Comparison of ENCODE assay signal across 8 cellular contexts in the genomic region with DNA sequence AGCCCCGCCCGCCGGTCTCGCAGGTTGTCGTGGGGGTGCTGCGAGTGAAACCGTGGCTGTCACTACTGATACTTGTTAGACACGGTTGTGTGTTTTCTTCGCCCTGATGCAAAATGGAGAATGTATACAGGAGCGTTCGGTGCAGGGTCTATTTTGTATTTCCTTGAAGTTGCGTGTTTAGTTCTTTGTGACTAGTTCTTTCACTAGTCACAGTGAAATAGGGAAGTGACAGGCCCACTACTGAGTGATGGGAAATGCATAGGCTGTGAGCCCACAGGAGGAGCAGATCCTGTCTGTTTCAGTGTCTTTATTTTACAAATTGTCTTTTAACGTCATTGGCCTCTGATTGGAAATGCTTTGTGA. TPM values are rescaled to one million over a fixed set of nuclear protein-coding genes. Genes with fewer than 3 reads are reported as not detected.
DNase-seq lines count a peak whose midpoint lies in the region; ATAC-seq and TF ChIP-seq lines count a peak whose summit lies in the region.

No MANE protein-coding gene starts in this region.

- peaks cover 10% of the 10 kb centered on the region for H3K4me1 ChIP-seq in OCI-LY7 (ENCODE audit: insufficient read depth, low read length, poor library complexity, severe bottlenecking)

- H3K36me3 ChIP-seq in OCI-LY7 (ENCODE audit: insufficient read depth, low read length), result peaks cover 10% of the 10 kb centered on the region; the same call in 1 of the 2 replicates

- peak overlapping the region; percentile 82 for H3K27ac Mint-ChIP-seq in activated CD8-positive, alpha-beta memory T cell treated with anti-CD3 and anti-CD28 coated beads, Interleukin-2, amount 10 ng/mL, durations not matched to agents 7 days and 5 days
- peak overlapping the region; percentile 84 to 99 (median 94) for H3K27ac Mint-ChIP-seq in naive B cell

- no peak for DNase-seq in activated CD8-positive, alpha-beta memory T cell treated with anti-CD3 and anti-CD28 coated beads, Interleukin-2, amount 10 ng/mL, durations not matched to agents 7 days and 5 days
- DNase-seq in activated CD8-positive, alpha-beta memory T cell treated with anti-CD3 and anti-CD28 coated beads, Interleukin-2, amount 50 U/mL, for 4 hours, result no peak
- peak; percentile 51 for DNase-seq in OCI-LY7 (ENCODE audit: low spot score)
- DNase-seq in dorsolateral prefrontal cortex, result no peak
- peak; percentile 38 for DNase-seq in naive B cell
- no peak for DNase-seq in COLO668 (lab: John Stamatoyannopoulos, UW; ENCODE audit: unreplicated experiment)
- DNase-seq in GOT3 (lab: John Stamatoyannopoulos, UW), result no peak

- intact Hi-C loops in OCI-LY7 (cut with micrococcal nuclease; ENCODE audit: unreplicated experiment), result loop anchor here (5.0 kb wide), 1 partner anchor 115 kb away; no protein-coding TSS in a partner anchor
- intact Hi-C loops in dorsolateral prefrontal cortex (cut with DNase I), result loop anchor here (5.0 to 10.0 kb wide), 3 partner anchors 115 to 267 kb away; no protein-coding TSS in a partner anchor

- no peak for ATAC-seq in activated CD8-positive, alpha-beta memory T cell treated with anti-CD3 and anti-CD28 coated beads, Interleukin-2, amount 10 ng/mL, durations not matched to agents 7 days and 5 days
- ATAC-seq in HG02870 (IDR thresholded peaks at IDR 0.05; ENCODE audit: unreplicated experiment) (peak; percentile 69), naive B cell (ENCODE audit: low read depth in 2 of 2) (peak; percentile 64 to 65)

- H3K27me3 ChIP-seq in dorsolateral prefrontal cortex, result no peaks in the 10 kb centered on the region

- H3K79me2 ChIP-seq in OCI-LY7 (ENCODE audit: insufficient read depth, low read depth, low read length), result peaks cover 41% of the 10 kb centered on the region

- no peaks in the 10 kb centered on the region for H3K9me3 ChIP-seq in OCI-LY7 (ENCODE audit: low read length)

- H2AFZ ChIP-seq in OCI-LY7 (ENCODE audit: low read length), result peak overlapping the region; percentile 73

- peak overlapping the region; percentile 78 for H3K4me3 Mint-ChIP-seq in activated CD8-positive, alpha-beta memory T cell treated with anti-CD3 and anti-CD28 coated beads, Interleukin-2, amount 10 ng/mL, durations not matched to agents 7 days and 5 days
- peak overlapping the region; percentile 85 to 97 (median 93) for H3K4me3 Mint-ChIP-seq in naive B cell

- H3K27ac ChIP-seq in OCI-LY7 (ENCODE audit: low read depth, low read length, poor library complexity, severe bottlenecking) (peak overlapping the region; percentile 64), dorsolateral prefrontal cortex (peak overlapping the region in 47 of 59 donors; percentile 59 to 96 (median 86))

- no TSS peak for BruUV-seq in OCI-LY7 (replicated peaks; lab: Mats Ljungman, UMichigan)

- POLR2A ChIA-PET in OCI-LY7 (lab: Charles Lee), result interaction anchor here (0.5 to 1.6 kb wide), 6 partner anchors 11 to 336 kb away, joined by 3 to 4 read pairs (median 3); partner anchors contain the start of gene EEF1AKMT2

- H3K9me2 ChIP-seq in OCI-LY7 (ENCODE audit: insufficient read depth, low read length), result no peaks in the 10 kb centered on the region

- H3K36me3 Mint-ChIP-seq in activated CD8-positive, alpha-beta memory T cell treated with anti-CD3 and anti-CD28 coated beads, Interleukin-2, amount 10 ng/mL, durations not matched to agents 7 days and 5 days, result no peaks in the 10 kb centered on the region
- no peaks in the 10 kb centered on the region for H3K36me3 Mint-ChIP-seq in naive B cell

- H3K9me3 Mint-ChIP-seq in activated CD8-positive, alpha-beta memory T cell treated with anti-CD3 and anti-CD28 coated beads, Interleukin-2, amount 10 ng/mL, durations not matched to agents 7 days and 5 days (ENCODE audit: low read depth), result no peaks in the 10 kb centered on the region
- no peaks in the 10 kb centered on the region for H3K9me3 Mint-ChIP-seq in naive B cell

- H3K4me1 Mint-ChIP-seq in activated CD8-positive, alpha-beta memory T cell treated with anti-CD3 and anti-CD28 coated beads, Interleukin-2, amount 10 ng/mL, durations not matched to agents 7 days and 5 days, result peaks cover 19% of the 10 kb centered on the region
- peaks cover 9 to 24% (median 12%) of the 10 kb centered on the region in 3 donors for H3K4me1 Mint-ChIP-seq in naive B cell

- peaks cover 10% of the 10 kb centered on the region; the same call in 1 of the 2 replicates for H4K20me1 ChIP-seq in OCI-LY7 (ENCODE audit: insufficient read depth, low read length)

- CTCF ChIA-PET in activated CD8-positive, alpha-beta memory T cell treated with anti-CD3 and anti-CD28 coated beads, Interleukin-2, amount 10 ng/mL, durations not matched to agents 7 days and 5 days (lab: Charles Lee), result interaction anchor here (0.8 to 2.1 kb wide), 5 partner anchors 11 to 61 kb away, joined by 3 to 10 read pairs (median 7); partner anchors contain the start of gene EEF1AKMT2
- CTCF ChIA-PET in OCI-LY7 (lab: Charles Lee; ENCODE audit: unreplicated experiment), result no interaction called here

- no peak for TF ChIP-seq CTCF in OCI-LY7 (conservative IDR thresholded peaks at IDR 0.05; ENCODE audit: low read length)
- TF ChIP-seq CTCF in dorsolateral prefrontal cortex (IDR thresholded peaks at IDR 0.05 in 54 of 56, conservative IDR thresholded peaks at IDR 0.05 in 2 of 56; ENCODE audit: low read depth in 1 of 56, partially characterized antibody in 56 of 56), result no peak

- H3K27me3 Mint-ChIP-seq in activated CD8-positive, alpha-beta memory T cell treated with anti-CD3 and anti-CD28 coated beads, Interleukin-2, amount 10 ng/mL, durations not matched to agents 7 days and 5 days, result peaks cover 7% of the 10 kb centered on the region
- H3K27me3 Mint-ChIP-seq in naive B cell, result peaks cover 4 to 12% (median 9%) of the 10 kb centered on the region in 3 donors

- peak overlapping the region; percentile 84 for H3K4me3 ChIP-seq in OCI-LY7 (ENCODE audit: low read depth, low read length, poor library complexity, severe bottlenecking)
- H3K4me3 ChIP-seq in dorsolateral prefrontal cortex, result peak overlapping the region; percentile 59 to 100 (median 96)

- peak overlapping the region; percentile 87 for H3K4me2 ChIP-seq in OCI-LY7 (ENCODE audit: low read length)

RNA-seq across cellular contexts. Expression of gene ABRAXAS2, which starts 0.7 kb away (rescaled TPM):
- total RNA-seq in activated CD8-positive, alpha-beta memory T cell treated with anti-CD3 and anti-CD28 coated beads, Interleukin-2, amount 10 ng/mL, durations not matched to agents 7 days and 5 days, result 10 to 100 TPM; 13.5 to 19.0 TPM
- total RNA-seq in OCI-LY7 (2014; rRNA removed; shearing (Covaris generic)), result 9.7 and 12.7 TPM in 2 replicates
- 14.0 and 17.9 TPM in 2 replicates for total RNA-seq in OCI-LY7 (2022)
- total RNA-seq in dorsolateral prefrontal cortex, result 10 to 100 TPM in 119 of 120 experiments, 1 to 10 TPM in 1; 9.5 to 19.6 (median 15.6) TPM
- polyA plus RNA-seq in naive B cell (ENCODE audit: low read depth in 6 of 6), result 10 to 100 TPM; 11.4 to 21.9 (median 19.3) TPM

RNA-seq across cellular contexts. Expression of gene EEF1AKMT2, which starts 10.6 kb away (rescaled TPM):
- total RNA-seq in activated CD8-positive, alpha-beta memory T cell treated with anti-CD3 and anti-CD28 coated beads, Interleukin-2, amount 10 ng/mL, durations not matched to agents 7 days and 5 days, result 10 to 100 TPM; 22.3 to 26.3 TPM
- 27.5 and 37.7 TPM in 2 replicates for total RNA-seq in OCI-LY7 (2014; rRNA removed; shearing (Covaris generic))
- total RNA-seq in OCI-LY7 (2022) (32.4 and 35.0 TPM in 2 replicates), dorsolateral prefrontal cortex (10 to 100 TPM; 17.5 to 38.9 (median 26.4) TPM)
- 10 to 100 TPM; 16.1 to 40.6 (median 23.4) TPM for polyA plus RNA-seq in naive B cell (ENCODE audit: low read depth in 6 of 6)

RNA-seq across cellular contexts. Expression of gene FAM53B, which starts 58.1 kb away (rescaled TPM):
- 10 to 100 TPM; 33.5 to 45.5 TPM for total RNA-seq in activated CD8-positive, alpha-beta memory T cell treated with anti-CD3 and anti-CD28 coated beads, Interleukin-2, amount 10 ng/mL, durations not matched to agents 7 days and 5 days
- total RNA-seq in OCI-LY7 (2014; rRNA removed; shearing (Covaris generic)), result 37.6 and 56.6 TPM in 2 replicates
- total RNA-seq in OCI-LY7 (2022) (50.5 and 58.5 TPM in 2 replicates), dorsolateral prefrontal cortex (100 to 1,000 TPM in 2 of 120 experiments, 10 to 100 TPM in 118; 30.6 to 142 (median 58.2) TPM)
- 100 to 1,000 TPM in 1 of 6 donors, 10 to 100 TPM in 5; 19.6 to 141 (median 31.5) TPM for polyA plus RNA-seq in naive B cell (ENCODE audit: low read depth in 6 of 6)

Comparison
In these comparisons a context has a peak if more than half of its experiments do, and no peak if none do; other contexts are left out.
1. DNase-seq: peak in OCI-LY7 (single experiment) and naive B cell (single experiment); none in activated CD8-positive, alpha-beta memory T cell treated with anti-CD3 and anti-CD28 coated beads, Interleukin-2, amount 10 ng/mL, durations not matched to agents 7 days and 5 days (single experiment), activated CD8-positive, alpha-beta memory T cell treated with anti-CD3 and anti-CD28 coated beads, Interleukin-2, amount 50 U/mL, for 4 hours (single experiment), dorsolateral prefrontal cortex (0 of 10), COLO668 (single experiment) and GOT3 (single experiment).